Comparison of ENCODE assay signal across 24 cellular contexts in the genomic region with DNA sequence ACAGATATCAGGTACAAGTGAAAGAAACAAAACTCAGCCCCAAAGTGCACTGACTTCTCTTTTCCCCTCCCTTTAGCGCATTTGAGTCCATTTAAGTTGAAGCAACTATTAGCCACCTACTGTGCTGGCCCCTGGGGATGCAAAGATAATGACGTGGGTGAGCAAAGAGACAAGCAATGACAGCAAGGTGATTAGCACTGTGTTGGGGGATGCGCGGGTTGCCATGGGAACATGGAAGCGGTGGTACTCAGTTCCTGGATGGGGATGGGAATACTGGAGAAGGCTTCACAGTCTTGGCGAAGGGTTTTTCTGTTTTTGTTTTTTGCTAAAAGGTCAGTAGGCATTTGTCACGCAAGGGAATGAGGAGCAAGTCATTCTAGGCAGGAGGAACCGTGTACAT.
"Had no signal": no experiment of that assay in that cellular context is flagged by ENCODE, and none has a peak within 500 bp of the region (broad histone marks: within the 10 kb centered on the region; RNA-seq: fewer than 3 reads in every experiment).

No MANE protein-coding gene starts in this region.

- H3K9me3 ChIP-seq: body of pancreas, colonic mucosa, left ventricle myocardium inferior, pancreas, prostate gland, right atrium auricular region, stomach, tibial artery, upper lobe of right lung had no signal

- H3K36me3 ChIP-seq: colonic mucosa, left ventricle myocardium inferior, pancreas, prostate gland, right atrium auricular region, stomach, tibial artery, upper lobe of right lung had no signal

- H3K27me3 ChIP-seq: body of pancreas, colonic mucosa, pancreas, right atrium auricular region, stomach, tibial artery, upper lobe of right lung had no signal

- H3K4me1 ChIP-seq: body of pancreas, colonic mucosa, pancreas, prostate gland, upper lobe of right lung had no signal

- ATAC-seq: activated T-cell treated with anti-CD3 and anti-CD28 coated beads, Interleukin-2, amount 50 U/mL, for 4 hours; body of pancreas; pancreas; stimulated activated naive B cell treated with anti-CD40 and anti-IgM and Interleukin-4, amounts not matched to agents 10 μg/mL and 1 μg/mL and 100 μg/mL, for 72 hours; upper lobe of right lung had no signal

- H3K27ac ChIP-seq: body of pancreas, colonic mucosa, epithelial cell of prostate, left ventricle myocardium inferior, pancreas, prostate gland, right atrium auricular region, stomach, upper lobe of right lung had no signal

- DNase-seq: activated CD4-positive, alpha-beta memory T cell treated with anti-CD3 and anti-CD28 coated beads for 36 hours; activated CD4-positive, alpha-beta T cell treated with anti-CD3 and anti-CD28 coated beads, Interleukin-2, amount 10 ng/mL, durations not matched to agents 24 days and 14 days; activated CD4-positive, CD25-positive, alpha-beta regulatory T cell treated with anti-CD3 and anti-CD28 coated beads, Interleukin-2, amount 50 U/mL, for 72 hours; activated T-cell treated with anti-CD3 and anti-CD28 coated beads, Interleukin-2, amount 50 U/mL, for 4 hours; anterior cingulate cortex; body of pancreas; cerebellar nuclear complex; colonic mucosa; effector CD8-positive, alpha-beta T cell; islet precursor cell; left ventricle myocardium inferior; nephron progenitor cell; pancreas; stimulated activated CD4-positive, alpha-beta T cell treated with anti-CD3 and anti-CD28 coated beads, Interleukin-15, amount 100 ng/mL, for 24 hours; stimulated activated CD4-positive, alpha-beta T cell treated with anti-CD3 and anti-CD28 coated beads, Interleukin-2, amount 100 ng/mL, for 24 hours; stimulated activated naive B cell treated with anti-CD40 and anti-IgM and Interleukin-4, amounts not matched to agents 10 μg/mL and 1 μg/mL and 100 μg/mL, for 72 hours; stomach; T-helper 2 cell; tibial artery; upper lobe of right lung had no signal

- H3K4me3 ChIP-seq: body of pancreas, colonic mucosa, left ventricle myocardium inferior, lung, pancreas, prostate gland, right atrium auricular region, stomach, tibial artery, upper lobe of right lung had no signal
